8 cellular contexts compared by ENCODE assay signal in the genomic region with DNA sequence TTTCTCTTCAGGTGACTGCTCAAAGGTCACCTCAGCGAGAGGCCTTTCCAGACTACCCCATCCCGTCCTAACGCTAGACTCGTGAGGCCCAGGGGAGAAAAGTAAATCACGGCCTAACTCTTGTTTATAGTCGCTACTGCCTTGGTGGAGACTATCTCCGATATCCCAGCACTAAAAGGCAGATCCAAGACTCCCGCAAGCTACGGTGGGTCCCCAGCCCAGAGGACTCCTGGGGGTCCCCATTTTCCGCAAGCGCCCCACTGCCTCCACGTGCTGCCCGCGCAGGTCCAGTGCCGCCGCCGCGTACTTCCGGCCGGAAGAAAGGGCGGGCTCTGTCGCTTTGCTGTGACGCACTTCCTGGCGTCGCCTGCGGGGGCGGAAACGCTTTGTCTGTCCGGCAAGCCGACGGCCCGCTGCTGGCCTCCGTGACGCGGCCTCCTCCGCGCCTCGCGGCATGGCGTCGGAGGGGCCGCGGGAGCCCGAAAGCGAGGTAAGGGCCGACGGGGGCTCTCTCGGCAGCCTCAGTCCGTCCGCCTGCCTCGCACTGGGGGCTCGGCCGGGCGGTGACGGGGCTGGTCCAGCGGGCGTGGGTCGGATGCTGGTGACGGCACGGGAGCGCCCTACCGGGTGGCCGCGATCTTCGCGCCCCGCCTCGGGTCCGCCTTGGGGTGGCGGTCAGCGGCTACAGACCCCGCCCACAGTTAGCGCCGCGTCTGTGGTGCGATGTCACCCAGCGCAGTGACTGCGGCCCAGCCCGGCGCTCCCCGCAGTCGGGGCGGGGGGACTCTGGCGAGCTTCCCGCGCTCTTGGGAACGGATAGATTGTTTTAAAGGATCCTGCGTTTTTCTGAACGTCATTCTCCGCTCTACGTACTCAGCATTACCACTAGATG.
DNase-seq lines count a peak whose midpoint lies in the region; ATAC-seq lines count a peak whose summit lies in the region.

A gene with protein sequence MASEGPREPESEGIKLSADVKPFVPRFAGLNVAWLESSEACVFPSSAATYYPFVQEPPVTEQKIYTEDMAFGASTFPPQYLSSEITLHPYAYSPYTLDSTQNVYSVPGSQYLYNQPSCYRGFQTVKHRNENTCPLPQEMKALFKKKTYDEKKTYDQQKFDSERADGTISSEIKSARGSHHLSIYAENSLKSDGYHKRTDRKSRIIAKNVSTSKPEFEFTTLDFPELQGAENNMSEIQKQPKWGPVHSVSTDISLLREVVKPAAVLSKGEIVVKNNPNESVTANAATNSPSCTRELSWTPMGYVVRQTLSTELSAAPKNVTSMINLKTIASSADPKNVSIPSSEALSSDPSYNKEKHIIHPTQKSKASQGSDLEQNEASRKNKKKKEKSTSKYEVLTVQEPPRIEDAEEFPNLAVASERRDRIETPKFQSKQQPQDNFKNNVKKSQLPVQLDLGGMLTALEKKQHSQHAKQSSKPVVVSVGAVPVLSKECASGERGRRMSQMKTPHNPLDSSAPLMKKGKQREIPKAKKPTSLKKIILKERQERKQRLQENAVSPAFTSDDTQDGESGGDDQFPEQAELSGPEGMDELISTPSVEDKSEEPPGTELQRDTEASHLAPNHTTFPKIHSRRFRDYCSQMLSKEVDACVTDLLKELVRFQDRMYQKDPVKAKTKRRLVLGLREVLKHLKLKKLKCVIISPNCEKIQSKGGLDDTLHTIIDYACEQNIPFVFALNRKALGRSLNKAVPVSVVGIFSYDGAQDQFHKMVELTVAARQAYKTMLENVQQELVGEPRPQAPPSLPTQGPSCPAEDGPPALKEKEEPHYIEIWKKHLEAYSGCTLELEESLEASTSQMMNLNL (plus strand): TSS at position 378 of the 892 bp plus-strand sequence. CDS start 77 bp downstream, at position 455.

- peaks cover 2 to 44% (median 27%) of the 10 kb centered on the region in 11 experiments; a peak in 20 of 22 replicates for H4K20me1 ChIP-seq in BLaER1 treated with 17β-estradiol and CSF1 and Interleukin-3, amounts not matched to agents 10 nM and 100 nM

- peak within 1 kb of the TSS; percentile 89 to 97 (median 92) for H3K4me2 ChIP-seq in BLaER1 treated with 17β-estradiol and CSF1 and Interleukin-3, amounts not matched to agents 10 nM and 100 nM

- H3K4me1 ChIP-seq in BLaER1 treated with 17β-estradiol and CSF1 and Interleukin-3, amounts not matched to agents 10 nM and 100 nM = peaks cover 41 to 60% (median 56%) of the 10 kb centered on the region in 10 experiments

- H3K36me3 ChIP-seq in BLaER1 treated with 17β-estradiol and CSF1 and Interleukin-3, amounts not matched to agents 10 nM and 100 nM = peaks cover 13 to 83% (median 57%) of the 10 kb centered on the region in 11 experiments; a peak in 21 of 22 replicates

- peak; percentile 83 for ATAC-seq in HG03460 (IDR thresholded peaks at IDR 0.05; ENCODE audit: unreplicated experiment)

- H3K27ac ChIP-seq in BLaER1 treated with 17β-estradiol and CSF1 and Interleukin-3, amounts not matched to agents 10 nM and 100 nM = peak within 1 kb of the TSS; percentile 95 to 100 (median 99)
- H3K27ac ChIP-seq in cingulate gyrus (ENCODE audit: low read depth, low read length) = peak within 1 kb of the TSS; percentile 97

- DNase-seq in GM19240 (ENCODE audit: insufficient read length, low spot score) (peak; percentile 39), NCI-H524 treated with DMSO at 0.1 percent for 48 hours (lab: John Stamatoyannopoulos, UW) (peak; percentile 64), kidney tubule cell (ENCODE audit: low spot score) (peak; percentile 96)
- DNase-seq in activated CD4-positive, alpha-beta T cell treated with anti-CD3 and anti-CD28 coated beads for 4 hours = peak; percentile 92 to 94
- peak; percentile 90 to 94 (median 92) for DNase-seq in stimulated activated CD4-positive, alpha-beta T cell treated with anti-CD3 and anti-CD28 coated beads, Interleukin-1b, Interleukin-23, amount 100 ng/mL, for 24 hours (ENCODE audit: low read depth in 4 of 4, low spot score in 1 of 4)

- no peaks in the 10 kb centered on the region for H3K27me3 ChIP-seq in BLaER1 treated with 17β-estradiol and CSF1 and Interleukin-3, amounts not matched to agents 10 nM and 100 nM

- peak within 1 kb of the TSS; percentile 94 to 100 (median 98) for H3K9ac ChIP-seq in BLaER1 treated with 17β-estradiol and CSF1 and Interleukin-3, amounts not matched to agents 10 nM and 100 nM

- H3K4me3 ChIP-seq in BLaER1 treated with 17β-estradiol and CSF1 and Interleukin-3, amounts not matched to agents 10 nM and 100 nM = peak within 1 kb of the TSS; percentile 52 to 80 (median 73)

- no peaks in the 10 kb centered on the region for H3K9me3 ChIP-seq in BLaER1 treated with 17β-estradiol and CSF1 and Interleukin-3, amounts not matched to agents 10 nM and 100 nM (replicated peaks in 1 of 11)

Comparison
In these comparisons a context has a peak if more than half of its experiments do, and no peak if none do; other contexts are left out.
1. Peak in every context shown above with its lines: DNase-seq, ATAC-seq, H3K4me3 ChIP-seq and H3K27ac ChIP-seq.
2. DNase-seq: peak in every context shown above with its lines; median percentile 96 in kidney tubule cell; 93 in activated CD4-positive, alpha-beta T cell treated with anti-CD3 and anti-CD28 coated beads for 4 hours; 92 in stimulated activated CD4-positive, alpha-beta T cell treated with anti-CD3 and anti-CD28 coated beads, Interleukin-1b, Interleukin-23, amount 100 ng/mL, for 24 hours; 64 in NCI-H524 treated with DMSO at 0.1 percent for 48 hours; 39 in GM19240.